8 cellular contexts compared by ENCODE assay signal in the genomic region with DNA sequence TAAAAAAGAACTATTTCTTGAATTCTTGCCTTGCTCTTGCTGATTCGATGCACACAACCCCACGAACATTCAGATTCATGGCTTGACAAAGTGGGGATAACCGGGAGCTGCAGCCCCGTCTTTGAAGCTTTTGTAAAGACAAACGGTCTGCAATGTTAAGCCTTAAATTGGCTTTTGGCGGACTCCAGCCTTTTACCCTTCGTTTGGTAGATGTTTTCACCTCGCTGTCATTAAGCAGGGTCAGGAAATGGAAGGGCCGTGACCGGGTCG. TPM values are rescaled to one million over a fixed set of nuclear protein-coding genes. Genes with fewer than 3 reads are reported as not detected.
DNase-seq lines count a peak whose midpoint lies in the region; ATAC-seq and TF ChIP-seq lines count a peak whose summit lies in the region.

No MANE protein-coding gene starts in this region.

- no peaks in the 10 kb centered on the region for H3K9me3 ChIP-seq in adrenal gland (replicated peaks in 1 of 3)

- H3K4me3 ChIP-seq in adrenal gland: peak overlapping the region; percentile 18 to 84 (median 50)

- TF ChIP-seq POLR2A in adrenal gland (IDR thresholded peaks at IDR 0.05): no peak

- H3K27me3 Mint-ChIP-seq in CD14-positive monocyte (ENCODE audit: low read depth in 3 of 3): peaks cover 0 to 1% (median 0%) of the 10 kb centered on the region in 3 donors

- ATAC-seq in HG03280 (IDR thresholded peaks at IDR 0.05; ENCODE audit: unreplicated experiment): peak; percentile 10
- ATAC-seq in GM21381 (IDR thresholded peaks at IDR 0.05; ENCODE audit: unreplicated experiment): no peak
- ATAC-seq in HG03095 (IDR thresholded peaks at IDR 0.05; ENCODE audit: unreplicated experiment): no peak

- H3K4me1 ChIP-seq in adrenal gland (replicated peaks in 1 of 2): peaks cover 12 to 21% of the 10 kb centered on the region in 2 donors

- H3K27ac Mint-ChIP-seq in CD14-positive monocyte: peak overlapping the region; percentile 87 to 97 (median 91)

- peak overlapping the region; percentile 96 to 97 for H3K4me3 Mint-ChIP-seq in CD14-positive monocyte

- 0 to 1% (median 0%) methylated on average over 8 to 11 of the region's 11 CpGs for WGBS in adrenal gland, 4 donors

- H3K27ac ChIP-seq in adrenal gland (peak overlapping the region; percentile 61 to 89 (median 85)), layer of hippocampus (ENCODE audit: low read depth, low read length) (peak overlapping the region; percentile 80), temporal lobe (ENCODE audit: low read depth, low read length) (peak overlapping the region; percentile 64)

- no peaks in the 10 kb centered on the region for H3K36me3 ChIP-seq in adrenal gland (replicated peaks in 1 of 2)

- peaks cover 44% of the 10 kb centered on the region for H3K4me1 Mint-ChIP-seq in CD14-positive monocyte

- peaks cover 22 to 23% of the 10 kb centered on the region in 2 donors for H3K36me3 Mint-ChIP-seq in CD14-positive monocyte

- H3K9me3 Mint-ChIP-seq in CD14-positive monocyte: no peaks in the 10 kb centered on the region

- no peak for DNase-seq in CD14-positive monocyte (ENCODE audit: low spot score)
- peak in 1 of 7 donors; percentile 30 for DNase-seq in adrenal gland
- no peak for DNase-seq in NCI-H345 treated with DMSO at 0.1 percent for 48 hours (lab: John Stamatoyannopoulos, UW; ENCODE audit: unreplicated experiment)

- H3K27me3 ChIP-seq in adrenal gland (no peaks in the 10 kb centered on the region), layer of hippocampus (ENCODE audit: control insufficient read depth, insufficient read depth, low read length) (no peaks in the 10 kb centered on the region)

- TF ChIP-seq CTCF in CD14-positive monocyte (IDR thresholded peaks at IDR 0.05): no peak
- TF ChIP-seq CTCF in adrenal gland (IDR thresholded peaks at IDR 0.05): no peak

- intact Hi-C loops in CD14-positive monocyte (cut with micrococcal nuclease) (loop anchor here in 1 of 2 donors (2.0 kb wide), 1 partner anchor 21 kb away; a partner anchor contains a TSS), adrenal gland (cut with DNase I) (no loop called here)

RNA-seq across cellular contexts. Expression of a gene that starts 0.4 kb away (rescaled TPM):
- polyA plus RNA-seq in CD14-positive monocyte: 10 to 100 TPM; 10.2 to 11.3 TPM
- total RNA-seq in adrenal gland: 10 to 100 TPM; 12.5 to 33.8 (median 19.3) TPM
- polyA plus RNA-seq in adrenal gland: 10 to 100 TPM; 10.3 to 32.0 (median 13.0) TPM
- 12.3 TPM for total RNA-seq in temporal lobe

RNA-seq across cellular contexts. Expression of a gene that starts 21.2 kb away (rescaled TPM):
- polyA plus RNA-seq in CD14-positive monocyte: 1 to 10 TPM; 3.6 to 3.9 TPM
- total RNA-seq in adrenal gland: 1 to 10 TPM; 1.2 to 8.3 (median 5.4) TPM
- polyA plus RNA-seq in adrenal gland: 1 to 10 TPM; 2.5 to 4.4 (median 4.0) TPM
- total RNA-seq in temporal lobe: 11.3 TPM
